Comparison of ENCODE assay signal across 1 cellular context in genomic region chr6:150547511-150548222, GRCh38.
A peak's percentile ranks its signal among the peaks of the same experiment; 100 is the strongest.
TF ChIP-seq lines count a peak whose summit lies in the region.

No MANE protein-coding gene starts in this region.

TF ChIP-seq in HepG2, 621 proteins besides CTCF, POLR2A, EP300 and RAD21 (continued from another document and continues in another):
- TF ChIP-seq ZBTB37 (CRISPR knock-in tag; IDR thresholded peaks at IDR 0.05), result 0 out of 2 replicates have a peak, but pooled peaks have one; percentile 28
- no peak for TF ChIP-seq SOX13 (IDR thresholded peaks at IDR 0.05)
- TF ChIP-seq SOX13 (CRISPR knock-in tag; conservative IDR thresholded peaks at IDR 0.05 in 1 of 2, IDR thresholded peaks at IDR 0.05 in 1 of 2), result no peak; a peak in 1 of 4 replicates
- no peak for TF ChIP-seq NAIF1 (CRISPR knock-in tag; IDR thresholded peaks at IDR 0.05; ENCODE audit: borderline replicate concordance)
- TF ChIP-seq ZNF83 (CRISPR knock-in tag; IDR thresholded peaks at IDR 0.05; ENCODE audit: borderline replicate concordance), result no peak
- TF ChIP-seq HOXA9 (CRISPR knock-in tag; IDR thresholded peaks at IDR 0.05; ENCODE audit: borderline replicate concordance), result no peak
- no peak for TF ChIP-seq ZBTB43 (CRISPR knock-in tag; conservative IDR thresholded peaks at IDR 0.05)
- TF ChIP-seq ZNF709 (CRISPR knock-in tag; IDR thresholded peaks at IDR 0.05), result peak; percentile 34; the same call in 1 of the 2 replicates
- TF ChIP-seq THAP11 (CRISPR knock-in tag; IDR thresholded peaks at IDR 0.05), result 0 out of 2 replicates have a peak, but pooled peaks have one; percentile 15
- no peak for TF ChIP-seq ZNF276 (CRISPR knock-in tag; IDR thresholded peaks at IDR 0.05; ENCODE audit: low read depth)
- TF ChIP-seq HOXD1 (CRISPR knock-in tag; IDR thresholded peaks at IDR 0.05), result no peak
- no peak for TF ChIP-seq RXRB (CRISPR knock-in tag; IDR thresholded peaks at IDR 0.05; ENCODE audit: borderline replicate concordance)
- no peak for TF ChIP-seq THAP7 (CRISPR knock-in tag; IDR thresholded peaks at IDR 0.05)
- 0 out of 2 replicates have a peak, but pooled peaks have one; percentile 39 for TF ChIP-seq MEIS1 (CRISPR knock-in tag; IDR thresholded peaks at IDR 0.05; ENCODE audit: borderline replicate concordance)
- no peak for TF ChIP-seq ZIK1 (CRISPR knock-in tag; IDR thresholded peaks at IDR 0.05; ENCODE audit: borderline replicate concordance, low read depth)
- TF ChIP-seq ZFP90 (CRISPR knock-in tag; IDR thresholded peaks at IDR 0.05; ENCODE audit: borderline replicate concordance), result 0 out of 2 replicates have a peak, but pooled peaks have one; percentile 50
- TF ChIP-seq ZNF660 (CRISPR knock-in tag; IDR thresholded peaks at IDR 0.05; ENCODE audit: borderline replicate concordance, low read depth), result no peak
- TF ChIP-seq TBP (CRISPR knock-in tag; IDR thresholded peaks at IDR 0.05), result no peak
- no peak for TF ChIP-seq ZNF746 (CRISPR knock-in tag; IDR thresholded peaks at IDR 0.05)
- no peak for TF ChIP-seq TERF1 (CRISPR knock-in tag; IDR thresholded peaks at IDR 0.05)
- peak in 1 of 2 experiments; percentile 36; a peak in 1 of 4 replicates for TF ChIP-seq HMGXB4 (CRISPR knock-in tag; IDR thresholded peaks at IDR 0.05; ENCODE audit: borderline replicate concordance in 1 of 2, low read depth in 1 of 2)
- no peak for TF ChIP-seq ZNF350 (CRISPR knock-in tag; IDR thresholded peaks at IDR 0.05; ENCODE audit: borderline replicate concordance, low read depth)
- TF ChIP-seq ZBTB25 (CRISPR knock-in tag; IDR thresholded peaks at IDR 0.05), result no peak
- TF ChIP-seq DNMT3B (CRISPR knock-in tag; conservative IDR thresholded peaks at IDR 0.05), result no peak
- peak; percentile 34; the same call in 1 of the 2 replicates for TF ChIP-seq PATZ1 (CRISPR knock-in tag; IDR thresholded peaks at IDR 0.05)
- TF ChIP-seq ZNF570 (CRISPR knock-in tag; IDR thresholded peaks at IDR 0.05; ENCODE audit: borderline replicate concordance), result 0 out of 2 replicates have a peak, but pooled peaks have one; percentile 9
- no peak for TF ChIP-seq KLF15 (CRISPR knock-in tag; IDR thresholded peaks at IDR 0.05; ENCODE audit: borderline replicate concordance)
- TF ChIP-seq SOX6 (IDR thresholded peaks at IDR 0.05), result no peak
- peak; percentile 9; the same call in 1 of the 2 replicates for TF ChIP-seq SOX6 (CRISPR knock-in tag; IDR thresholded peaks at IDR 0.05)
- TF ChIP-seq SKIL (CRISPR knock-in tag; IDR thresholded peaks at IDR 0.05; ENCODE audit: borderline replicate concordance), result no peak
- no peak for TF ChIP-seq ZNF616 (CRISPR knock-in tag; IDR thresholded peaks at IDR 0.05; ENCODE audit: low read depth)
- 0 out of 2 replicates have a peak, but pooled peaks have one; percentile 75 for TF ChIP-seq ZNF543 (CRISPR knock-in tag; IDR thresholded peaks at IDR 0.05)
- peak; percentile 45; the same call in 1 of the 2 replicates for TF ChIP-seq ESRRA (CRISPR knock-in tag; IDR thresholded peaks at IDR 0.05; ENCODE audit: low read depth)
- TF ChIP-seq ZNF251 (CRISPR knock-in tag; IDR thresholded peaks at IDR 0.05), result 0 out of 2 replicates have a peak, but pooled peaks have one; percentile 22
- TF ChIP-seq RBM39 (IDR thresholded peaks at IDR 0.05; ENCODE audit: low read depth, low read length, poor library complexity, severe bottlenecking), result no peak
- TF ChIP-seq HDAC1 (CRISPR knock-in tag; IDR thresholded peaks at IDR 0.05), result no peak; the same call in 1 of the 2 replicates
- no peak for TF ChIP-seq KDM1A (CRISPR knock-in tag; IDR thresholded peaks at IDR 0.05)
- TF ChIP-seq KDM2A (CRISPR knock-in tag; IDR thresholded peaks at IDR 0.05; ENCODE audit: borderline replicate concordance, low read depth), result 0 out of 2 replicates have a peak, but pooled peaks have one; percentile 23
- peak; percentile 34; the same call in 1 of the 2 replicates for TF ChIP-seq FOXK1 (CRISPR knock-in tag; IDR thresholded peaks at IDR 0.05; ENCODE audit: borderline replicate concordance, low read depth)
- TF ChIP-seq CHCHD3 (CRISPR knock-in tag; IDR thresholded peaks at IDR 0.05), result no peak
- TF ChIP-seq ZNF788 (CRISPR knock-in tag; IDR thresholded peaks at IDR 0.05; ENCODE audit: borderline replicate concordance), result peak; percentile 23; the same call in 1 of the 2 replicates
- TF ChIP-seq ZNF678 (CRISPR knock-in tag; IDR thresholded peaks at IDR 0.05), result no peak
- peak; percentile 8 for TF ChIP-seq SKI (IDR thresholded peaks at IDR 0.05; ENCODE audit: partially characterized antibody)
- TF ChIP-seq U2AF1 (optimal IDR thresholded peaks at IDR 0.05; ENCODE audit: low read depth, low read length), result no peak
- TF ChIP-seq ZMYM4 (CRISPR knock-in tag; IDR thresholded peaks at IDR 0.05), result no peak
